ENCODE assay signal across 1 cellular context in the genomic region with DNA sequence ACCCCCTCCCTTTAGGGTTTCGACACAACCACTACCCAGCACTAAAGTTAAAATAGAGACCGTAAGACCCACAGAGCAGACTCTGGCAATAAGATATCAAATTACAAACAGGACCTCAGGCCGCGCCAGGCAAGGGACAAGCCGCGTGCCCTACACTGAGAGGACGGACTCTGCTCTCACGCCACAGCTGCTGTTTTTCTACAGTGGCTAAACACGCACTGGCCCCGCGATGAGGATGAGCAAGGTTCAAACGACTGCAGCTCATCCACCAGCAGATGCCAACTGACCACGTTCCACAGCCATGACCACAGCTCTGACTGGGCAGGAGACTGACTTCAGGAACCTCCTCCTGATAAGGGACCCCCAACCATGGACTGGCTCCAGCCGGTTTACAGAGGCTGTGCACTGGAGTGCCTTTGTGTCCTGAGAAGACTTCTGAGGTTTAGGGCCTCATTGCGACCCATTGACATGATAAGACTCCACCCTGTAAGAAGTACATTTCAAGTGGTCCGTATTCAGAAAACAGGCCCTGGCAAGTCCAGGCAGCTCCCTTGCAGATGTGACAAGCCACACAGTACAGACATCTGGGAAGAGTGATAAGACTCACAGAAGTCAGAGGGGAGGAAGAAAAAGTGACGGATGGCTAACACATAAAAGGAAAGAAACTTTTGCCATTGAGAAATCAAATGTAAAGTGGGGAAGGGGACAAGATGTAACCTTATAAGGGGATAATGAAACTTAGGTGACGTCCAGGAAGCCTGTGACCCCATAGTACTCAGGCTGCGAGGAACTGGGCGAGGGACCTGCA.
A peak's percentile ranks its signal among the peaks of the same experiment; 100 is the strongest.
TF ChIP-seq lines count a peak whose summit lies in the region.

No MANE protein-coding gene starts in this region.

TF ChIP-seq in HepG2, 621 proteins besides CTCF, POLR2A, EP300 and RAD21 (continued from another document and continues in another):
- TF ChIP-seq CREB3 (CRISPR knock-in tag; IDR thresholded peaks at IDR 0.05) (peak; percentile 40; the same call in 1 of the 2 replicates), PRDM15 (CRISPR knock-in tag; IDR thresholded peaks at IDR 0.05) (0 out of 2 replicates have a peak, but pooled peaks have one; percentile 40), MEIS1 (CRISPR knock-in tag; IDR thresholded peaks at IDR 0.05; ENCODE audit: borderline replicate concordance) (peak; percentile 56; the same call in 1 of the 2 replicates), IRX3 (CRISPR knock-in tag; IDR thresholded peaks at IDR 0.05; ENCODE audit: borderline replicate concordance, low read depth) (no peak), HNRNPL (IDR thresholded peaks at IDR 0.05; ENCODE audit: low read depth, low read length) (no peak), PHF8 (CRISPR knock-in tag; IDR thresholded peaks at IDR 0.05) (peak; percentile 36; the same call in 1 of the 2 replicates), ZNF589 (CRISPR knock-in tag; conservative IDR thresholded peaks at IDR 0.05) (no peak; the same call in 1 of the 2 replicates), SMAD3 (CRISPR knock-in tag; IDR thresholded peaks at IDR 0.05) (no peak), ZNF124 (CRISPR knock-in tag; IDR thresholded peaks at IDR 0.05) (no peak), SRSF1 (optimal IDR thresholded peaks at IDR 0.05; ENCODE audit: low read depth, low read length) (no peak), PAX8 (CRISPR knock-in tag; IDR thresholded peaks at IDR 0.05; ENCODE audit: borderline replicate concordance) (no peak), IKZF1 (IDR thresholded peaks at IDR 0.05) (no peak), SUZ12 (IDR thresholded peaks at IDR 0.05; ENCODE audit: low read depth, low read length) (no peak), AGO1 (IDR thresholded peaks at IDR 0.05; ENCODE audit: low read depth, low read length, poor library complexity, severe bottlenecking) (no peak), HNF1B (CRISPR knock-in tag; IDR thresholded peaks at IDR 0.05) (peak; percentile 92), HCFC1 (IDR thresholded peaks at IDR 0.05; ENCODE audit: low read depth, low read length) (no peak), ZNF747 (CRISPR knock-in tag; IDR thresholded peaks at IDR 0.05; ENCODE audit: borderline replicate concordance) (peak; percentile 89), ZNF766 (CRISPR knock-in tag; IDR thresholded peaks at IDR 0.05; ENCODE audit: borderline replicate concordance) (0 out of 2 replicates have a peak, but pooled peaks have one; percentile 30), CENPX (CRISPR knock-in tag; IDR thresholded peaks at IDR 0.05) (no peak), NCOA5 (CRISPR knock-in tag; IDR thresholded peaks at IDR 0.05) (no peak), MXD4 (CRISPR knock-in tag; IDR thresholded peaks at IDR 0.05) (peak; percentile 72), ATM (IDR thresholded peaks at IDR 0.05; ENCODE audit: borderline replicate concordance) (no peak), HNF1A (IDR thresholded peaks at IDR 0.05; ENCODE audit: low read depth) (no peak), HNF1A (CRISPR knock-in tag; IDR thresholded peaks at IDR 0.05; ENCODE audit: borderline replicate concordance) (no peak), ELF4 (CRISPR knock-in tag; IDR thresholded peaks at IDR 0.05; ENCODE audit: borderline replicate concordance) (no peak), ZNF792 (CRISPR knock-in tag; IDR thresholded peaks at IDR 0.05) (0 out of 2 replicates have a peak, but pooled peaks have one; percentile 82), HOXD1 (CRISPR knock-in tag; IDR thresholded peaks at IDR 0.05) (no peak)
- TF ChIP-seq, protein P1, sequence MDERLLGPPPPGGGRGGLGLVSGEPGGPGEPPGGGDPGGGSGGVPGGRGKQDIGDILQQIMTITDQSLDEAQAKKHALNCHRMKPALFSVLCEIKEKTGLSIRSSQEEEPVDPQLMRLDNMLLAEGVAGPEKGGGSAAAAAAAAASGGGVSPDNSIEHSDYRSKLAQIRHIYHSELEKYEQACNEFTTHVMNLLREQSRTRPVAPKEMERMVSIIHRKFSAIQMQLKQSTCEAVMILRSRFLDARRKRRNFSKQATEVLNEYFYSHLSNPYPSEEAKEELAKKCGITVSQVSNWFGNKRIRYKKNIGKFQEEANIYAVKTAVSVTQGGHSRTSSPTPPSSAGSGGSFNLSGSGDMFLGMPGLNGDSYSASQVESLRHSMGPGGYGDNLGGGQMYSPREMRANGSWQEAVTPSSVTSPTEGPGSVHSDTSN (CRISPR knock-in tag; IDR thresholded peaks at IDR 0.05) = no peak
- TF ChIP-seq, protein P2, sequence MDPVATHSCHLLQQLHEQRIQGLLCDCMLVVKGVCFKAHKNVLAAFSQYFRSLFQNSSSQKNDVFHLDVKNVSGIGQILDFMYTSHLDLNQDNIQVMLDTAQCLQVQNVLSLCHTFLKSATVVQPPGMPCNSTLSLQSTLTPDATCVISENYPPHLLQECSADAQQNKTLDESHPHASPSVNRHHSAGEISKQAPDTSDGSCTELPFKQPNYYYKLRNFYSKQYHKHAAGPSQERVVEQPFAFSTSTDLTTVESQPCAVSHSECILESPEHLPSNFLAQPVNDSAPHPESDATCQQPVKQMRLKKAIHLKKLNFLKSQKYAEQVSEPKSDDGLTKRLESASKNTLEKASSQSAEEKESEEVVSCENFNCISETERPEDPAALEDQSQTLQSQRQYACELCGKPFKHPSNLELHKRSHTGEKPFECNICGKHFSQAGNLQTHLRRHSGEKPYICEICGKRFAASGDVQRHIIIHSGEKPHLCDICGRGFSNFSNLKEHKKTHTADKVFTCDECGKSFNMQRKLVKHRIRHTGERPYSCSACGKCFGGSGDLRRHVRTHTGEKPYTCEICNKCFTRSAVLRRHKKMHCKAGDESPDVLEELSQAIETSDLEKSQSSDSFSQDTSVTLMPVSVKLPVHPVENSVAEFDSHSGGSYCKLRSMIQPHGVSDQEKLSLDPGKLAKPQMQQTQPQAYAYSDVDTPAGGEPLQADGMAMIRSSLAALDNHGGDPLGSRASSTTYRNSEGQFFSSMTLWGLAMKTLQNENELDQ (CRISPR knock-in tag; IDR thresholded peaks at IDR 0.05; ENCODE audit: borderline replicate concordance) = no peak
- TF ChIP-seq, protein P3, sequence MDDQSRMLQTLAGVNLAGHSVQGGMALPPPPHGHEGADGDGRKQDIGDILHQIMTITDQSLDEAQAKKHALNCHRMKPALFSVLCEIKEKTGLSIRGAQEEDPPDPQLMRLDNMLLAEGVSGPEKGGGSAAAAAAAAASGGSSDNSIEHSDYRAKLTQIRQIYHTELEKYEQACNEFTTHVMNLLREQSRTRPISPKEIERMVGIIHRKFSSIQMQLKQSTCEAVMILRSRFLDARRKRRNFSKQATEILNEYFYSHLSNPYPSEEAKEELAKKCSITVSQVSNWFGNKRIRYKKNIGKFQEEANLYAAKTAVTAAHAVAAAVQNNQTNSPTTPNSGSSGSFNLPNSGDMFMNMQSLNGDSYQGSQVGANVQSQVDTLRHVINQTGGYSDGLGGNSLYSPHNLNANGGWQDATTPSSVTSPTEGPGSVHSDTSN (CRISPR knock-in tag; IDR thresholded peaks at IDR 0.05; ENCODE audit: borderline replicate concordance) = no peak
- TF ChIP-seq, protein P4, sequence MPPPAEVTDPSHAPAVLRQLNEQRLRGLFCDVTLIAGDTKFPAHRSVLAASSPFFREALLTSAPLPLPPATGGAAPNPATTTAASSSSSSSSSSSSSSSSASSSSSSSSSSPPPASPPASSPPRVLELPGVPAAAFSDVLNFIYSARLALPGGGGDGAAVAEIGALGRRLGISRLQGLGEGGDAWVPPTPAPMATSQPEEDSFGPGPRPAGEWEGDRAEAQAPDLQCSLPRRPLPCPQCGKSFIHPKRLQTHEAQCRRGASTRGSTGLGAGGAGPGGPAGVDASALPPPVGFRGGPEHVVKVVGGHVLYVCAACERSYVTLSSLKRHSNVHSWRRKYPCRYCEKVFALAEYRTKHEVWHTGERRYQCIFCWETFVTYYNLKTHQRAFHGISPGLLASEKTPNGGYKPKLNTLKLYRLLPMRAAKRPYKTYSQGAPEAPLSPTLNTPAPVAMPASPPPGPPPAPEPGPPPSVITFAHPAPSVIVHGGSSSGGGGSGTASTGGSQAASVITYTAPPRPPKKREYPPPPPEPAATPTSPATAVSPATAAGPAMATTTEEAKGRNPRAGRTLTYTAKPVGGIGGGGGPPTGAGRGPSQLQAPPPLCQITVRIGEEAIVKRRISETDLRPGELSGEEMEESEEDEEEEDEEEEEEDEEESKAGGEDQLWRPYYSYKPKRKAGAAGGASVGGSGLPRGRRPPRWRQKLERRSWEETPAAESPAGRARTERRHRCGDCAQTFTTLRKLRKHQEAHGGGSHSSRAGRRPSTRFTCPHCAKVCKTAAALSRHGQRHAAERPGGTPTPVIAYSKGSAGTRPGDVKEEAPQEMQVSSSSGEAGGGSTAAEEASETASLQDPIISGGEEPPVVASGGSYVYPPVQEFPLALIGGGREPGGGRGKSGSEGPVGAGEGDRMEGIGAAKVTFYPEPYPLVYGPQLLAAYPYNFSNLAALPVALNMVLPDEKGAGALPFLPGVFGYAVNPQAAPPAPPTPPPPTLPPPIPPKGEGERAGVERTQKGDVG (CRISPR knock-in tag; IDR thresholded peaks at IDR 0.05; ENCODE audit: borderline replicate concordance) = peak; percentile 66; the same call in 1 of the 2 replicates
- TF ChIP-seq, protein P5, sequence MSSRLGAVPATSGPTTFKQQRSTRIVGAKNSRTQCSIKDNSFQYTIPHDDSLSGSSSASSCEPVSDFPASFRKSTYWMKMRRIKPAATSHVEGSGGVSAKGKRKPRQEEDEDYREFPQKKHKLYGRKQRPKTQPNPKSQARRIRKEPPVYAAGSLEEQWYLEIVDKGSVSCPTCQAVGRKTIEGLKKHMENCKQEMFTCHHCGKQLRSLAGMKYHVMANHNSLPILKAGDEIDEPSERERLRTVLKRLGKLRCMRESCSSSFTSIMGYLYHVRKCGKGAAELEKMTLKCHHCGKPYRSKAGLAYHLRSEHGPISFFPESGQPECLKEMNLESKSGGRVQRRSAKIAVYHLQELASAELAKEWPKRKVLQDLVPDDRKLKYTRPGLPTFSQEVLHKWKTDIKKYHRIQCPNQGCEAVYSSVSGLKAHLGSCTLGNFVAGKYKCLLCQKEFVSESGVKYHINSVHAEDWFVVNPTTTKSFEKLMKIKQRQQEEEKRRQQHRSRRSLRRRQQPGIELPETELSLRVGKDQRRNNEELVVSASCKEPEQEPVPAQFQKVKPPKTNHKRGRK (CRISPR knock-in tag; IDR thresholded peaks at IDR 0.05) = no peak
